In the genomic region with DNA sequence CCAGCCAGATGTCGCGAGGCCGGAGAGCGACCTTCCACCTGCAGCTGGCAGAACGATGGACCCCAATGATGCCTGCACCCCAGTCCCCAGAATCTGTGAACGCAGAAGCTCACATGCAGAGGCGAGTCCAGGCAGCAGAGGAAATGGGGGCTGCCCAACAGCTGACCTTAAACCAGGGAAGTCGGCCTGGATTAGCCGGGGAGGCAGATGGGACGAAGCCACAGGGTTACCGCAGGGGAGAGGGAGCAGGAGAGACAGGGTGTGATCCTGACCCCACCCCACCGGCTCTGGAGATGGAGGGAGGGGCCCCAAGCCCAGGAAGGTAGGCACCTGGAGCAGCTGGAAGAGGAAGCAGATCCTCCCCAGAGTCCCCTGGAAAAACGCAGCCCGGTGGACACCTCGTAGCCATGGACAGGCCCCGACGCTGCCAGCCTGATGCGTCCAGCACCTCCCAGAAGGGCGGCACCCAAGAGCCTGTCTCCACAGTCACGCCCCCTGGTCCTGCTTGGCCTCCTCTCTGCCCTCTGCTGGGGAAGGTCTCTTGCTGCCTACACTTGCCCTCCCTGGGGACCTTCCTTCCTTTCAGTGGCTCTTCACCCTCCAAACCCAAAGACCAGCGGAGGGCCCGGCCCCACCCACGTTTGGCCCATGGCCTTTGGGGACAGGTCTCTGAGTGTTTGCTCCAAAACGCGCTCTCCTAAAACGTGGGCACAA, we compare ENCODE assay signal across 8 cellular contexts. TPM values are rescaled to one million over a fixed set of nuclear protein-coding genes. Genes with fewer than 3 reads are reported as not detected.
DNase-seq lines count a peak whose midpoint lies in the region; ATAC-seq, FAIRE-seq and TF ChIP-seq lines count a peak whose summit lies in the region.

No MANE protein-coding gene starts in this region.

- H2BK5ac ChIP-seq in H1 (ENCODE audit: low read depth, low read length), result no peak overlapping the region

- no peaks in the 10 kb centered on the region for H3K9me3 ChIP-seq in CD8-positive, alpha-beta memory T cell (ENCODE audit: low read length)
- H3K9me3 ChIP-seq in HEK293 (ENCODE audit: control insufficient read depth, insufficient read depth, low read depth, low read length) (no peaks in the 10 kb centered on the region), SJSA1 (replicated peaks) (no peaks in the 10 kb centered on the region), H1 (ENCODE audit: insufficient read depth in 2 of 2, low read depth in 1 of 2, low read length in 1 of 2) (no peaks in the 10 kb centered on the region), adrenal gland (replicated peaks in 1 of 3) (no peaks in the 10 kb centered on the region)

- no peak overlapping the region for H3K9ac ChIP-seq in H1 (replicated peaks in 1 of 4; ENCODE audit: extremely low read depth in 1 of 4, low read depth in 3 of 4, low read length in 3 of 4)

- no peaks in the 10 kb centered on the region for H3K9me3 Mint-ChIP-seq in CD8-positive, alpha-beta memory T cell

- peaks cover 30% of the 10 kb centered on the region for H3K4me1 ChIP-seq in CD8-positive, alpha-beta memory T cell (ENCODE audit: insufficient read depth, low read length)
- no peaks in the 10 kb centered on the region for H3K4me1 ChIP-seq in HEK293 (ENCODE audit: control insufficient read depth, insufficient read depth, low read length)
- no peaks in the 10 kb centered on the region; the same call in none of the 2 replicates for H3K4me1 ChIP-seq in SJSA1 (replicated peaks)
- H3K4me1 ChIP-seq in H1 (replicated peaks in 1 of 4; ENCODE audit: control insufficient read depth in 3 of 4, insufficient read depth in 4 of 4, low read length in 3 of 4), result peaks cover 0 to 11% (median 6%) of the 10 kb centered on the region in 4 experiments; a peak in 4 of 7 replicates
- H3K4me1 ChIP-seq in adrenal gland (replicated peaks in 1 of 2), result peaks cover 0 to 12% of the 10 kb centered on the region in 2 donors

- H4K8ac ChIP-seq in H1 (ENCODE audit: extremely low read depth, insufficient read depth, low read length), result no peak overlapping the region

- no peak overlapping the region for H2BK12ac ChIP-seq in H1 (ENCODE audit: low read depth, low read length)

- no peaks in the 10 kb centered on the region for H3K79me2 ChIP-seq in H1 (ENCODE audit: control insufficient read depth in 1 of 2, insufficient read depth in 2 of 2, low read length in 2 of 2)

- no peaks in the 10 kb centered on the region for H3K36me3 ChIP-seq in CD8-positive, alpha-beta memory T cell (ENCODE audit: insufficient read depth, low read length)
- H3K36me3 ChIP-seq in HEK293 (ENCODE audit: control insufficient read depth in 2 of 2, insufficient read depth in 1 of 2, low read length in 2 of 2) (peaks cover 0 to 9% of the 10 kb centered on the region in 2 experiments; a peak in 1 of 3 replicates), SJSA1 (peaks cover 81% of the 10 kb centered on the region), H1 (ENCODE audit: control insufficient read depth in 2 of 4, insufficient read depth in 4 of 4, low read length in 3 of 4) (no peaks in the 10 kb centered on the region), adrenal gland (replicated peaks in 1 of 2) (no peaks in the 10 kb centered on the region)

- H3K23ac ChIP-seq in H1 (ENCODE audit: insufficient read length), result no peak overlapping the region

- no peak overlapping the region for H3K4me2 ChIP-seq in H1 (ENCODE audit: insufficient read depth in 1 of 2, low read depth in 2 of 2, low read length in 2 of 2)

- H3K27ac ChIP-seq in CD8-positive, alpha-beta memory T cell (ENCODE audit: low read depth, low read length), result no peak overlapping the region
- H3K27ac ChIP-seq in HEK293 (ENCODE audit: extremely low read depth, low read depth, low read length) (no peak overlapping the region), SJSA1 (no peak overlapping the region), H1 (ENCODE audit: low read depth, low read length) (no peak overlapping the region), adrenal gland (no peak overlapping the region)

- H3K4me3 Mint-ChIP-seq in CD8-positive, alpha-beta memory T cell, result no peak overlapping the region

- H3K4me1 Mint-ChIP-seq in CD8-positive, alpha-beta memory T cell, result peaks cover 20 to 32% (median 20%) of the 10 kb centered on the region in 3 donors

- H3K79me1 ChIP-seq in H1 (ENCODE audit: low read depth, low read length), result no peaks in the 10 kb centered on the region

- intact Hi-C loops in adrenal gland (cut with DNase I), result no loop called here

- POLR2A ChIA-PET in CD8-positive, alpha-beta memory T cell (lab: Charles Lee), result interaction anchor here (1.3 to 3.3 kb wide), 2 partner anchors 34 to 46 kb away, joined by 4 to 13 read pairs; no protein-coding TSS in a partner anchor
- POLR2A ChIA-PET in HEK293 (lab: Yijun Ruan, JAX) (no interaction called here), H1 (lab: Charles Lee; ENCODE audit: partially characterized antibody) (interaction anchor here (0.9 to 2.1 kb wide), 4 partner anchors 25 to 59 kb away, joined by 3 to 6 read pairs (median 3); no protein-coding TSS in a partner anchor)

- no peak for TF ChIP-seq EP300 in H1 (IDR thresholded peaks at IDR 0.05; ENCODE audit: borderline replicate concordance in 1 of 2, low read depth in 2 of 2, low read length in 2 of 2)

- no peaks in the 10 kb centered on the region for H3K27me3 ChIP-seq in CD8-positive, alpha-beta memory T cell (ENCODE audit: insufficient read depth, low read length, poor library complexity, severe bottlenecking)
- no peaks in the 10 kb centered on the region for H3K27me3 ChIP-seq in SJSA1 (replicated peaks)
- no peaks in the 10 kb centered on the region for H3K27me3 ChIP-seq in H1 (replicated peaks in 1 of 4; ENCODE audit: control insufficient read depth in 3 of 4, extremely low read depth in 1 of 4, insufficient read depth in 3 of 4, low read length in 3 of 4)
- H3K27me3 ChIP-seq in adrenal gland, result no peaks in the 10 kb centered on the region

- TF ChIP-seq POLR2A in H1 (IDR thresholded peaks at IDR 0.05; ENCODE audit: control extremely low read depth in 1 of 2, low read depth in 2 of 2, low read length in 2 of 2) (no peak), adrenal gland (IDR thresholded peaks at IDR 0.05) (no peak)

- no peak overlapping the region for H3K4ac ChIP-seq in H1 (replicated peaks; ENCODE audit: insufficient read length, low read depth, low read length)

- peak; percentile 35 to 51; a peak in 3 of 4 replicates for TF ChIP-seq RAD21 in H1 (IDR thresholded peaks at IDR 0.05 in 1 of 2, conservative IDR thresholded peaks at IDR 0.05 in 1 of 2; ENCODE audit: low read depth in 2 of 2, low read length in 2 of 2)

- DNase-seq in CD8-positive, alpha-beta memory T cell, result no peak
- DNase-seq in SJSA1 (ENCODE audit: low read depth in 1 of 2, low spot score in 2 of 2) (peak; percentile 34 to 77), H1 (ENCODE audit: low read depth in 1 of 2, low spot score in 2 of 2) (peak; percentile 46 to 87), adrenal gland (no peak)
- peak; percentile 19 to 24 for DNase-seq in stimulated activated CD8-positive, alpha-beta memory T cell treated with anti-CD3 and anti-CD28 coated beads, Interleukin-7, amount 100 ng/mL, for 48 hours (ENCODE audit: extremely low read depth in 1 of 2, low read depth in 1 of 2)

- H3K27ac Mint-ChIP-seq in CD8-positive, alpha-beta memory T cell, result peak overlapping the region in 5 of 8 donors; percentile 47 to 91 (median 60)

- no peak overlapping the region for H2AK5ac ChIP-seq in H1 (ENCODE audit: low read depth, low read length)

- no peak overlapping the region for H3K14ac ChIP-seq in H1 (ENCODE audit: insufficient read length)

- no peak overlapping the region for H4K5ac ChIP-seq in H1 (ENCODE audit: insufficient read length, low read depth, low read length)

- CTCF ChIA-PET in CD8-positive, alpha-beta memory T cell (lab: Charles Lee), result interaction anchor here (1.1 to 4.3 kb wide), 3 partner anchors 12 to 110 kb away, joined by 4 to 33 read pairs (median 14); a partner anchor contains a TSS
- CTCF ChIA-PET in HEK293 (lab: Yijun Ruan, JAX) (interaction anchor here (0.6 to 3.1 kb wide), 4 partner anchors 11 to 110 kb away, joined by 3 to 22 read pairs (median 4); no protein-coding TSS in a partner anchor), H1 (lab: Charles Lee; ENCODE audit: partially characterized antibody) (interaction anchor here (0.7 to 25.0 kb wide), 19 partner anchors 11 to 390 kb away, joined by 3 to 251 read pairs (median 4); no protein-coding TSS in a partner anchor)

- ATAC-seq in HG03045 (IDR thresholded peaks at IDR 0.05; ENCODE audit: unreplicated experiment) (no peak), GM18867 (IDR thresholded peaks at IDR 0.05; ENCODE audit: unreplicated experiment) (no peak)

- no peaks in the 10 kb centered on the region for H3K27me3 Mint-ChIP-seq in CD8-positive, alpha-beta memory T cell

- H3K56ac ChIP-seq in H1 (replicated peaks; ENCODE audit: insufficient read length, low read depth, low read length), result no peak overlapping the region

- H4K91ac ChIP-seq in H1 (replicated peaks; ENCODE audit: insufficient read length, low read length), result peak overlapping the region; percentile 69

- H3K18ac ChIP-seq in H1 (ENCODE audit: extremely low read depth, low read length), result no peak overlapping the region

- no peak overlapping the region for H3K4me3 ChIP-seq in CD8-positive, alpha-beta memory T cell (ENCODE audit: low read length)
- H3K4me3 ChIP-seq in HEK293 (ENCODE audit: low read depth, low read length) (no peak overlapping the region), SJSA1 (no peak overlapping the region), H1 (ENCODE audit: extremely low read depth in 1 of 4, insufficient read depth in 2 of 4, low read depth in 3 of 4, low read length in 4 of 4) (no peak overlapping the region), adrenal gland (no peak overlapping the region)

- no peak overlapping the region for H2AFZ ChIP-seq in H1 (ENCODE audit: low read length)

- H3K23me2 ChIP-seq in H1 (ENCODE audit: low read depth, low read length), result no peaks in the 10 kb centered on the region

- peaks cover 0 to 5% of the 10 kb centered on the region in 2 experiments for H4K20me1 ChIP-seq in H1 (replicated peaks in 1 of 2; ENCODE audit: control insufficient read depth in 1 of 2, insufficient read depth in 2 of 2, low read length in 2 of 2)

- H2BK20ac ChIP-seq in H1 (ENCODE audit: low read length), result no peak overlapping the region

- peaks cover 0 to 14% (median 0%) of the 10 kb centered on the region in 3 donors for H3K36me3 Mint-ChIP-seq in CD8-positive, alpha-beta memory T cell

- WGBS in H1 (ENCODE audit: extremely low coverage in 1 of 2, insufficient coverage in 1 of 2, insufficient read length in 1 of 2, insufficient replicate concordance in 2 of 2, low coverage in 1 of 2, low lambda C conversion rate in 2 of 2, missing lambda C conversion rate in 1 of 2), 2 experiments, result 79% methylated on average over 26 of the region's 26 CpGs; no CpG with 5 or more reads in 1 of the 2 experiments
- WGBS in adrenal gland, 4 donors, result 87 to 91% (median 89%) methylated on average over 17 to 26 of the region's 26 CpGs

- FAIRE-seq in H1 (lab: Jason Lieb, UNC), result peak; percentile 58

- TF ChIP-seq CTCF in HEK293 (tag by site-specific recombination; IDR thresholded peaks at IDR 0.05) (peak; percentile 61), H1 (IDR thresholded peaks at IDR 0.05; ENCODE audit: control extremely low read depth in 1 of 3, insufficient read depth in 1 of 3, low read depth in 1 of 3, low read length in 3 of 3) (peak; percentile 97 to 99 (median 98)), adrenal gland (IDR thresholded peaks at IDR 0.05) (no peak)

- H2BK120ac ChIP-seq in H1 (replicated peaks; ENCODE audit: low read depth, low read length), result no peak overlapping the region

- H2BK15ac ChIP-seq in H1 (ENCODE audit: low read length), result 0 out of 2 replicates have a peak overlapping the region, but pooled peaks have one; percentile 46

RNA-seq across cellular contexts. Expression of a gene that starts 37.3 kb away (rescaled TPM):
- total RNA-seq in CD8-positive, alpha-beta memory T cell, result 100 to 1,000 TPM; 215 to 230 TPM
- 58.4 TPM for polyA plus RNA-seq in CD8-positive, alpha-beta memory T cell
- total RNA-seq in SJSA1 (2014; rRNA removed; shearing (Covaris generic)), result 142 and 181 TPM in 2 replicates
- 63.6 and 67.5 TPM in 2 replicates for total RNA-seq in H1 (2021; fragmentation: NEBNext Ultra II Directional; extraction: Animal tissue kit (Norgen Biotek cat#: 25700))
- 42.3 and 62.6 TPM in 2 replicates for polyA plus RNA-seq in H1 (2011; rRNA removed)
- 43.1 TPM for polyA plus RNA-seq in H1 (2011; cell fraction: cytosol; rRNA removed)
- polyA plus RNA-seq in H1 (2011; cell fraction: nucleus; rRNA removed), result 361 TPM
- polyA plus RNA-seq in H1 (2012, experiment 1 of 2), result 37.5 to 75.6 TPM (median 65.9 TPM) in 4 replicates
- 43.7 TPM for polyA plus RNA-seq in H1 (2012, experiment 2 of 2)
- polyA plus RNA-seq in H1 (2013, experiment 1 of 2), result 76.1 TPM
- 73.2 TPM for polyA plus RNA-seq in H1 (2013, experiment 2 of 2)
- polyA minus RNA-seq in H1 (2011; rRNA and poly(A)+ RNA removed), result 19.7 and 34.2 TPM in 2 replicates
- polyA minus RNA-seq in H1 (2011; cell fraction: cytosol; rRNA and poly(A)+ RNA removed), result 33.0 TPM
- 63.0 TPM for polyA minus RNA-seq in H1 (2011; cell fraction: nucleus; rRNA and poly(A)+ RNA removed)
- 100 to 1,000 TPM in 2 of 8 donors, 10 to 100 TPM in 6; 48.9 to 119 (median 92.4) TPM for total RNA-seq in adrenal gland
- polyA plus RNA-seq in adrenal gland, result 100 to 1,000 TPM in 2 of 3 donors, 10 to 100 TPM in 1; 16.6 to 327 (median 259) TPM

RNA-seq across cellular contexts. Expression of a gene that starts 41.4 kb away (rescaled TPM):
- 10 to 100 TPM; 68.6 to 69.0 TPM for total RNA-seq in CD8-positive, alpha-beta memory T cell
- 21.6 TPM for polyA plus RNA-seq in CD8-positive, alpha-beta memory T cell
- 17.9 and 20.4 TPM in 2 replicates for total RNA-seq in SJSA1 (2014; rRNA removed; shearing (Covaris generic))
- 42.9 and 49.7 TPM in 2 replicates for total RNA-seq in H1 (2021; fragmentation: NEBNext Ultra II Directional; extraction: Animal tissue kit (Norgen Biotek cat#: 25700))
- polyA plus RNA-seq in H1 (2011; rRNA removed) (32.7 and 45.4 TPM in 2 replicates), adrenal gland (10 to 100 TPM in 2 of 3 donors, 1 to 10 TPM in 1; 3.6 to 43.8 (median 32.5) TPM)
- polyA plus RNA-seq in H1 (2011; cell fraction: cytosol; rRNA removed), result 29.7 TPM
- 60.2 TPM for polyA plus RNA-seq in H1 (2011; cell fraction: nucleus; rRNA removed)
- 22.3 to 36.0 TPM (median 28.1 TPM) in 4 replicates for polyA plus RNA-seq in H1 (2012, experiment 1 of 2)
- polyA plus RNA-seq in H1 (2012, experiment 2 of 2), result 31.0 TPM
- polyA plus RNA-seq in H1 (2013, experiment 1 of 2), result 62.2 TPM
- polyA plus RNA-seq in H1 (2013, experiment 2 of 2), result 60.5 TPM
- polyA minus RNA-seq in H1 (2011; rRNA and poly(A)+ RNA removed), result 10.7 and 10.9 TPM in 2 replicates
- 19.5 TPM for polyA minus RNA-seq in H1 (2011; cell fraction: cytosol; rRNA and poly(A)+ RNA removed)
- 20.0 TPM for polyA minus RNA-seq in H1 (2011; cell fraction: nucleus; rRNA and poly(A)+ RNA removed)
- total RNA-seq in adrenal gland, result 10 to 100 TPM in 5 of 8 donors, 1 to 10 TPM in 3; 8.0 to 24.7 (median 14.0) TPM

RNA-seq across cellular contexts. Expression of a gene that starts 41.5 kb away (rescaled TPM):
- total RNA-seq in CD8-positive, alpha-beta memory T cell, result 10 to 100 TPM; 51.7 to 56.2 TPM
- 122 TPM for polyA plus RNA-seq in CD8-positive, alpha-beta memory T cell
- total RNA-seq in SJSA1 (2014; rRNA removed; shearing (Covaris generic)), result 25.0 and 32.4 TPM in 2 replicates
- total RNA-seq in H1 (2021; fragmentation: NEBNext Ultra II Directional; extraction: Animal tissue kit (Norgen Biotek cat#: 25700)), result 28.7 and 31.2 TPM in 2 replicates
- polyA plus RNA-seq in H1 (2011; rRNA removed) (29.8 and 36.6 TPM in 2 replicates), adrenal gland (10 to 100 TPM in 2 of 3 donors, 1 to 10 TPM in 1; 3.0 to 86.3 (median 25.1) TPM)
- polyA plus RNA-seq in H1 (2011; cell fraction: cytosol; rRNA removed), result 33.3 TPM
- 86.5 TPM for polyA plus RNA-seq in H1 (2011; cell fraction: nucleus; rRNA removed)
- 11.9 to 24.8 TPM (median 22.4 TPM) in 4 replicates for polyA plus RNA-seq in H1 (2012, experiment 1 of 2)
- 21.8 TPM for polyA plus RNA-seq in H1 (2012, experiment 2 of 2)
- 24.2 TPM for polyA plus RNA-seq in H1 (2013, experiment 1 of 2)
- 22.1 TPM for polyA plus RNA-seq in H1 (2013, experiment 2 of 2)
- polyA minus RNA-seq in H1 (2011; rRNA and poly(A)+ RNA removed), result 11.7 and 12.3 TPM in 2 replicates
- 23.6 TPM for polyA minus RNA-seq in H1 (2011; cell fraction: cytosol; rRNA and poly(A)+ RNA removed)
- 24.6 TPM for polyA minus RNA-seq in H1 (2011; cell fraction: nucleus; rRNA and poly(A)+ RNA removed)
- 10 to 100 TPM; 11.3 to 40.6 (median 31.1) TPM for total RNA-seq in adrenal gland

RNA-seq across cellular contexts. Expression of a gene that starts 55.8 kb away (rescaled TPM):
- 100 to 1,000 TPM in 1 of 2 experiments, 10 to 100 TPM in 1; 97.6 to 106 TPM for total RNA-seq in CD8-positive, alpha-beta memory T cell
- polyA plus RNA-seq in CD8-positive, alpha-beta memory T cell, result 0.26 TPM
- total RNA-seq in SJSA1 (2014; rRNA removed; shearing (Covaris generic)), result 36.7 and 45.7 TPM in 2 replicates
- total RNA-seq in H1 (2021; fragmentation: NEBNext Ultra II Directional; extraction: Animal tissue kit (Norgen Biotek cat#: 25700)), result 95.4 and 96.5 TPM in 2 replicates
- 76.7 and 141 TPM in 2 replicates for polyA plus RNA-seq in H1 (2011; rRNA removed)
- 58.9 TPM for polyA plus RNA-seq in H1 (2011; cell fraction: cytosol; rRNA removed)
- polyA plus RNA-seq in H1 (2011; cell fraction: nucleus; rRNA removed), result 87.0 TPM
- polyA plus RNA-seq in H1 (2012, experiment 1 of 2), result 38.0 to 88.5 TPM (median 80.4 TPM) in 4 replicates
- 81.9 TPM for polyA plus RNA-seq in H1 (2012, experiment 2 of 2)
- polyA plus RNA-seq in H1 (2013, experiment 1 of 2), result 43.2 TPM
- polyA plus RNA-seq in H1 (2013, experiment 2 of 2), result 40.8 TPM
- 33.2 and 36.2 TPM in 2 replicates for polyA minus RNA-seq in H1 (2011; rRNA and poly(A)+ RNA removed)
- 144 TPM for polyA minus RNA-seq in H1 (2011; cell fraction: cytosol; rRNA and poly(A)+ RNA removed)
- 89.1 TPM for polyA minus RNA-seq in H1 (2011; cell fraction: nucleus; rRNA and poly(A)+ RNA removed)
- total RNA-seq in adrenal gland, result 1 to 10 TPM in 6 of 8 donors, under 1 TPM in 1, not detected in 1; 0.52 to 4.5 (median 1.7) TPM
- polyA plus RNA-seq in adrenal gland, result under 1 TPM; 0.29 to 0.44 (median 0.40) TPM

Comparison
In these comparisons a context has a peak if more than half of its experiments do, and no peak if none do; other contexts are left out.
1. DNase-seq: peak in SJSA1 (2 of 2), H1 (2 of 2) and stimulated activated CD8-positive, alpha-beta memory T cell treated with anti-CD3 and anti-CD28 coated beads, Interleukin-7, amount 100 ng/mL, for 48 hours (2 of 2); none in CD8-positive, alpha-beta memory T cell (0 of 5) and adrenal gland (0 of 7).
2. CTCF ChIP-seq: peak in HEK293 (single experiment) and H1 (3 of 3); none in adrenal gland (0 of 6).